Comparison of ENCODE assay signal across 15 cellular contexts in genomic region chr1:9634582-9634981, GRCh38.
"Had no signal": no experiment of that assay in that cellular context is flagged by ENCODE, and none has a peak within 500 bp of the region (broad histone marks: within the 10 kb centered on the region; RNA-seq: fewer than 3 reads in every experiment).

No MANE protein-coding gene starts in this region.

- H3K36me3 ChIP-seq: gastrocnemius medialis, heart left ventricle, right atrium auricular region, SJSA1 had no signal

- H3K4me3 ChIP-seq: gastrocnemius medialis, heart left ventricle, right atrium auricular region, SJSA1, skin epidermis had no signal

- H3K9me3 ChIP-seq: gastrocnemius medialis, heart left ventricle, right atrium auricular region, SJSA1 had no signal

- ATAC-seq: gastrocnemius medialis, heart left ventricle had no signal

- H3K27me3 ChIP-seq: gastrocnemius medialis, heart left ventricle, right atrium auricular region, SJSA1 had no signal

- DNase-seq: activated CD4-positive, CD25-positive, alpha-beta regulatory T cell treated with anti-CD3 and anti-CD28 coated beads, Interleukin-2, amount 50 U/mL, for 72 hours; activated CD8-positive, alpha-beta memory T cell treated with anti-CD3 and anti-CD28 coated beads for 24 hours; activated gamma-delta T cell; dermis blood vessel endothelial cell; gastrocnemius medialis; heart left ventricle; immature natural killer cell; stimulated activated CD4-positive, alpha-beta T cell treated with anti-CD3 and anti-CD28 coated beads, Interleukin-4, amount 100 ng/mL, for 4 hours; stimulated activated CD8-positive, alpha-beta memory T cell treated with anti-CD3 and anti-CD28 coated beads, Interleukin-4, amount 100 ng/mL, for 48 hours; T-helper 9 cell had no signal

- H3K27ac Mint-ChIP-seq: progenitor cell of endocrine pancreas had no signal

- H3K4me1 ChIP-seq: gastrocnemius medialis, right atrium auricular region, SJSA1 had no signal

- H3K27ac ChIP-seq: epithelial cell of prostate, gastrocnemius medialis, heart left ventricle, right atrium auricular region, SJSA1, skin epidermis had no signal

- H3K4me3 Mint-ChIP-seq: immature natural killer cell had no signal

- H3K9me3 Mint-ChIP-seq: immature natural killer cell had no signal
